31 cellular contexts compared by ENCODE assay signal in genomic region chr20:61024390-61024789, GRCh38.
"Had no signal": no experiment of that assay in that cellular context is flagged by ENCODE, and none has a peak within 500 bp of the region (broad histone marks: within the 10 kb centered on the region; RNA-seq: fewer than 3 reads in every experiment).

No MANE protein-coding gene starts in this region.

- H2AFZ ChIP-seq: parathyroid adenoma had no signal

- H3K4me1 ChIP-seq: esophagus squamous epithelium, heart right ventricle, lower lobe of right lung, parathyroid adenoma, prostate gland, right atrium auricular region, suprapubic skin, transverse colon, upper lobe of right lung, vagina had no signal

- H3K4me2 ChIP-seq: smooth muscle cell had no signal

- H3K79me2 ChIP-seq: parathyroid adenoma had no signal

- H3K27me3 ChIP-seq: esophagus squamous epithelium, neutrophil, right atrium auricular region, transverse colon, vagina had no signal

- DNase-seq: cortex of kidney; effector memory CD8-positive, alpha-beta T cell; erythroblast; esophagus squamous epithelium; foreskin melanocyte; glutamatergic neuron; heart right ventricle; hippocampal formation; immature natural killer cell; left ventricle myocardium superior; lower lobe of right lung; naive thymus-derived CD8-positive, alpha-beta T cell; nephron progenitor cell; stimulated activated CD4-positive, alpha-beta T cell treated with anti-CD3 and anti-CD28 coated beads, Interleukin-12 subunit alpha, Interleukin-12 subunit beta, amount 100 ng/mL, for 4 hours; stimulated activated CD4-positive, alpha-beta T cell treated with anti-CD3 and anti-CD28 coated beads, Interleukin-1b, Interleukin-23, amount 100 ng/mL, for 48 hours; stimulated activated CD4-positive, alpha-beta T cell treated with anti-CD3 and anti-CD28 coated beads, Interleukin-4, amount 100 ng/mL, for 1 hour; stimulated activated CD8-positive, alpha-beta memory T cell treated with anti-CD3 and anti-CD28 coated beads, Interleukin-4, amount 100 ng/mL, for 48 hours; stimulated activated naive CD4-positive, alpha-beta T cell; stimulated activated naive CD8-positive, alpha-beta T cell treated with anti-CD3 and anti-CD28 coated beads, Interleukin-15, amount 100 ng/mL, for 72 hours; transverse colon; upper lobe of right lung had no signal

- H3K4me3 Mint-ChIP-seq: effector memory CD8-positive, alpha-beta T cell; immature natural killer cell; naive thymus-derived CD8-positive, alpha-beta T cell; nephron progenitor cell; stimulated activated naive CD8-positive, alpha-beta T cell treated with anti-CD3 and anti-CD28 coated beads, Interleukin-15, amount 100 ng/mL, for 72 hours had no signal

- H3K4me1 Mint-ChIP-seq: immature natural killer cell; naive thymus-derived CD8-positive, alpha-beta T cell; nephron progenitor cell; stimulated activated naive CD8-positive, alpha-beta T cell treated with anti-CD3 and anti-CD28 coated beads, Interleukin-15, amount 100 ng/mL, for 72 hours had no signal

- ATAC-seq: effector memory CD8-positive, alpha-beta T cell; heart right ventricle; left ventricle myocardium superior; lower lobe of right lung; naive thymus-derived CD8-positive, alpha-beta T cell; sciatic nerve; stimulated activated naive CD8-positive, alpha-beta T cell treated with anti-CD3 and anti-CD28 coated beads, Interleukin-15, amount 100 ng/mL, for 72 hours; upper lobe of right lung had no signal

- H3K36me3 Mint-ChIP-seq: immature natural killer cell had no signal

- H3K27me3 Mint-ChIP-seq: stimulated activated naive CD8-positive, alpha-beta T cell treated with anti-CD3 and anti-CD28 coated beads, Interleukin-15, amount 100 ng/mL, for 72 hours had no signal

- H3K36me3 ChIP-seq: esophagus squamous epithelium, heart right ventricle, lower lobe of right lung, neutrophil, prostate gland, right atrium auricular region, suprapubic skin, transverse colon, upper lobe of right lung, vagina had no signal

- H3K9me3 Mint-ChIP-seq: immature natural killer cell had no signal

- FAIRE-seq: endometrium, keratinocyte had no signal

- H3K27ac Mint-ChIP-seq: effector memory CD8-positive, alpha-beta T cell; immature natural killer cell; naive thymus-derived CD8-positive, alpha-beta T cell; nephron progenitor cell had no signal

- H3K27ac ChIP-seq: esophagus squamous epithelium, heart right ventricle, lower lobe of right lung, neutrophil, parathyroid adenoma, prostate gland, right atrium auricular region, suprapubic skin, transverse colon, upper lobe of right lung, vagina had no signal

- H3K9ac ChIP-seq: parathyroid adenoma had no signal

- H3K4me3 ChIP-seq: esophagus squamous epithelium, heart right ventricle, lower lobe of right lung, prostate gland, right atrium auricular region, smooth muscle cell, suprapubic skin, transverse colon, upper lobe of right lung, vagina had no signal

- H3K9me3 ChIP-seq: lower lobe of right lung, neutrophil, prostate gland, right atrium auricular region, suprapubic skin, transverse colon, upper lobe of right lung, vagina had no signal
